ENCODE assay signal across 35 cellular contexts in genomic region chr7:111047595-111047994, GRCh38. TPM values are rescaled to one million over a fixed set of nuclear protein-coding genes. Genes with fewer than 3 reads are reported as not detected.
"Had no signal": no experiment of that assay in that cellular context is flagged by ENCODE, and none has a peak within 500 bp of the region (broad histone marks: within the 10 kb centered on the region; RNA-seq: fewer than 3 reads in every experiment).

No MANE protein-coding gene starts in this region.

- H3K9me3 Mint-ChIP-seq: activated CD4-positive, alpha-beta memory T cell treated with anti-CD3 and anti-CD28 coated beads for 36 hours; activated CD8-positive, alpha-beta T cell treated with anti-CD3 and anti-CD28 coated beads for 36 hours; activated naive CD4-positive, alpha-beta T cell treated with anti-CD3 and anti-CD28 coated beads for 36 hours; activated naive CD4-positive, alpha-beta T cell treated with anti-CD3 and anti-CD28 coated beads, Interleukin-2, amount 50 U/mL, for 72 hours; activated T-cell treated with anti-CD3 and anti-CD28 coated beads, Interleukin-2, amount 50 U/mL, for 4 hours; activated T-helper 17 cell treated with anti-CD3 and anti-CD28 coated beads, Interleukin-2, amount 50 U/mL, for 72 hours had no signal

- H3K36me3 ChIP-seq: adrenal gland, brain microvascular endothelial cell, breast epithelium had no signal

- ATAC-seq: activated CD8-positive, alpha-beta T cell treated with anti-CD3 and anti-CD28 coated beads for 36 hours; activated naive CD4-positive, alpha-beta T cell treated with anti-CD3 and anti-CD28 coated beads, Interleukin-2, amount 50 U/mL, for 72 hours; activated T-cell treated with anti-CD3 and anti-CD28 coated beads, Interleukin-2, amount 50 U/mL, for 4 hours; activated T-cell treated with anti-CD3 and anti-CD28 coated beads, Interleukin-2, amount 50 U/mL, for 72 hours; activated T-helper 17 cell treated with anti-CD3 and anti-CD28 coated beads, Interleukin-2, amount 50 U/mL, for 72 hours; body of pancreas had no signal

- H3K4me1 Mint-ChIP-seq: activated B cell treated with CpG ODN at 0.5 μM for 24 hours had no signal

- H3K4me3 ChIP-seq: adrenal gland, body of pancreas, breast epithelium had no signal

- H3K9me3 ChIP-seq: body of pancreas, breast epithelium had no signal

- H3K4me3 Mint-ChIP-seq: activated B cell treated with CpG ODN at 0.5 μM for 24 hours; activated CD4-positive, alpha-beta memory T cell treated with anti-CD3 and anti-CD28 coated beads for 36 hours; activated CD4-positive, alpha-beta T cell treated with anti-CD3 and anti-CD28 coated beads, Interleukin-2, amount 10 ng/mL, durations not matched to agents 24 days and 14 days; activated CD8-positive, alpha-beta T cell treated with anti-CD3 and anti-CD28 coated beads for 36 hours; activated naive CD4-positive, alpha-beta T cell treated with anti-CD3 and anti-CD28 coated beads for 36 hours; activated naive CD8-positive, alpha-beta T cell treated with anti-CD3 and anti-CD28 coated beads, Interleukin-2, amount 10 ng/mL, durations not matched to agents 7 days and 5 days; activated T-cell treated with anti-CD3 and anti-CD28 coated beads, Interleukin-2, amount 50 U/mL, for 4 hours; activated T-cell treated with anti-CD3 and anti-CD28 coated beads, Interleukin-2, amount 50 U/mL, for 72 hours; activated T-helper 1 cell treated with anti-CD3 and anti-CD28 coated beads, Interleukin-12 subunit alpha, Interleukin-12 subunit beta, Interleukin-2, Interleukin-4 antibody, amounts not matched to agents 30 ng/mL and 10 ng/mL and 1 ng/mL, durations not matched to agents 14 hours and 24 hours and 36 hours; activated T-helper 17 cell treated with anti-CD3 and anti-CD28 coated beads, Interleukin-2, amount 50 U/mL, for 72 hours; T-helper 1 cell treated with Interleukin-12 subunit alpha and Interleukin-12 subunit beta and Interleukin-4 antibody, amounts not matched to agents 30 μg/mL and 1 μg/mL, for 36 hours; T-helper 2 cell treated with Interferon-gamma antibody and Interleukin-4, amounts not matched to agents 5 μg/mL and 100 μg/mL, for 36 hours had no signal

- H3K4me1 ChIP-seq: breast epithelium had no signal

- H3K27ac ChIP-seq: adrenal gland, body of pancreas, brain microvascular endothelial cell, breast epithelium, VCaP had no signal

- H3K27me3 Mint-ChIP-seq: activated B cell treated with CpG ODN at 0.5 μM for 24 hours; activated CD4-positive, alpha-beta memory T cell treated with anti-CD3 and anti-CD28 coated beads for 36 hours; activated CD4-positive, alpha-beta T cell treated with anti-CD3 and anti-CD28 coated beads, Interleukin-2, amount 10 ng/mL, durations not matched to agents 24 days and 14 days; activated CD8-positive, alpha-beta T cell treated with anti-CD3 and anti-CD28 coated beads for 36 hours; activated naive CD8-positive, alpha-beta T cell treated with anti-CD3 and anti-CD28 coated beads, Interleukin-2, amount 10 ng/mL, durations not matched to agents 7 days and 5 days; activated T-helper 17 cell treated with anti-CD3 and anti-CD28 coated beads, Interleukin-2, amount 50 U/mL, for 72 hours had no signal

- DNase-seq: activated B cell treated with CpG ODN at 0.5 μM for 24 hours; activated CD4-positive, alpha-beta memory T cell treated with anti-CD3 and anti-CD28 coated beads for 36 hours; activated CD4-positive, alpha-beta T cell treated with anti-CD3 and anti-CD28 coated beads for 4 hours; activated CD4-positive, alpha-beta T cell treated with anti-CD3 and anti-CD28 coated beads, Interleukin-2, amount 10 ng/mL, durations not matched to agents 24 days and 14 days; activated CD4-positive, alpha-beta T cell treated with anti-CD3 and anti-CD28 coated beads, Interleukin-2, amount 50 U/mL, for 1 hour; activated CD4-positive, alpha-beta T cell treated with anti-CD3 and anti-CD28 coated beads, Interleukin-2, amount 50 U/mL, for 4 hours; activated CD4-positive, CD25-positive, alpha-beta regulatory T cell treated with anti-CD3 and anti-CD28 coated beads, Interleukin-2, amount 50 U/mL, for 72 hours; activated CD8-positive, alpha-beta memory T cell treated with anti-CD3 and anti-CD28 coated beads, Interleukin-2, amount 50 U/mL, for 4 hours; activated CD8-positive, alpha-beta T cell treated with anti-CD3 and anti-CD28 coated beads for 36 hours; activated effector memory CD4-positive, alpha-beta T cell treated with anti-CD3 and anti-CD28 coated beads, Interleukin-2, amount 50 U/mL, for 16 hours; activated gamma-delta T cell treated with Interleukin-2 at 50 U/mL for 16 hours; activated naive CD4-positive, alpha-beta T cell; activated naive CD4-positive, alpha-beta T cell treated with anti-CD3 and anti-CD28 coated beads for 36 hours; activated naive CD4-positive, alpha-beta T cell treated with anti-CD3 and anti-CD28 coated beads, Interleukin-2, amount 50 U/mL, for 16 hours; activated naive CD8-positive, alpha-beta T cell treated with anti-CD3 and anti-CD28 coated beads, Interleukin-2, amount 10 ng/mL, durations not matched to agents 7 days and 5 days; activated T-cell treated with anti-CD3 and anti-CD28 coated beads for 4 hours; activated T-cell treated with anti-CD3 and anti-CD28 coated beads, Interleukin-2, amount 50 U/mL, for 1 hour; activated T-cell treated with anti-CD3 and anti-CD28 coated beads, Interleukin-2, amount 50 U/mL, for 4 hours; activated T-cell treated with anti-CD3 and anti-CD28 coated beads, Interleukin-2, amount 50 U/mL, for 72 hours; adrenal gland; amniotic stem cell; aorta; body of pancreas; brain microvascular endothelial cell; central memory CD4-positive, alpha-beta T cell; T-helper 1 cell; T-helper 2 cell; T-helper 9 cell had no signal

- H3K27me3 ChIP-seq: adrenal gland, body of pancreas, brain microvascular endothelial cell, breast epithelium had no signal

- H3K27ac Mint-ChIP-seq: activated B cell treated with CpG ODN at 0.5 μM for 24 hours; activated CD4-positive, alpha-beta memory T cell treated with anti-CD3 and anti-CD28 coated beads for 36 hours; activated CD4-positive, alpha-beta T cell treated with anti-CD3 and anti-CD28 coated beads, Interleukin-2, amount 10 ng/mL, durations not matched to agents 24 days and 14 days; activated CD8-positive, alpha-beta T cell treated with anti-CD3 and anti-CD28 coated beads for 36 hours; activated naive CD4-positive, alpha-beta T cell treated with anti-CD3 and anti-CD28 coated beads for 36 hours; activated naive CD4-positive, alpha-beta T cell treated with anti-CD3 and anti-CD28 coated beads, Interleukin-2, amount 50 U/mL, for 72 hours; activated naive CD8-positive, alpha-beta T cell treated with anti-CD3 and anti-CD28 coated beads, Interleukin-2, amount 10 ng/mL, durations not matched to agents 7 days and 5 days; activated T-cell treated with anti-CD3 and anti-CD28 coated beads, Interleukin-2, amount 50 U/mL, for 72 hours; activated T-helper 1 cell treated with anti-CD3 and anti-CD28 coated beads, Interleukin-12 subunit alpha, Interleukin-12 subunit beta, Interleukin-2, Interleukin-4 antibody, amounts not matched to agents 30 ng/mL and 10 ng/mL and 1 ng/mL, durations not matched to agents 14 hours and 24 hours and 36 hours; activated T-helper 17 cell treated with anti-CD3 and anti-CD28 coated beads, Interleukin-2, amount 50 U/mL, for 72 hours; T-helper 1 cell treated with Interleukin-12 subunit alpha and Interleukin-12 subunit beta and Interleukin-4 antibody, amounts not matched to agents 30 μg/mL and 1 μg/mL, for 36 hours; T-helper 2 cell treated with Interferon-gamma antibody and Interleukin-4, amounts not matched to agents 5 μg/mL and 100 μg/mL, for 36 hours had no signal

RNA-seq across cellular contexts. Expression of gene LRRN3, which starts 43.3 kb away (rescaled TPM):
- total RNA-seq: activated B cell treated with CpG ODN at 0.5 μM for 24 hours had no signal
